8 cellular contexts compared by ENCODE assay signal in genomic region chr10:28432210-28432676, GRCh38.
DNase-seq lines count a peak whose midpoint lies in the region; ATAC-seq, FAIRE-seq and TF ChIP-seq lines count a peak whose summit lies in the region.

No MANE protein-coding gene starts in this region.

- H3K9me3 Mint-ChIP-seq in GM23338 = peaks cover 10% of the 10 kb centered on the region; the same call in 2 of the 3 replicates
- H3K9me3 Mint-ChIP-seq in stimulated activated memory B cell treated with anti-CD40 and anti-IgM and Interleukin-4, amounts not matched to agents 10 μg/mL and 1 μg/mL and 100 μg/mL, for 72 hours = no peaks in the 10 kb centered on the region

- no peaks in the 10 kb centered on the region for H3K36me3 Mint-ChIP-seq in GM23338 (ENCODE audit: low read depth)
- H3K36me3 Mint-ChIP-seq in stimulated activated memory B cell treated with anti-CD40 and anti-IgM and Interleukin-4, amounts not matched to agents 10 μg/mL and 1 μg/mL and 100 μg/mL, for 72 hours = no peaks in the 10 kb centered on the region

- H3K9ac ChIP-seq in keratinocyte (ENCODE audit: control insufficient read depth, extremely low read depth, insufficient read depth, low read length) = no peak overlapping the region

- H3K9me1 ChIP-seq in keratinocyte (ENCODE audit: control insufficient read depth, extremely low read depth, insufficient read depth, low read length) = no peaks in the 10 kb centered on the region

- no peaks in the 10 kb centered on the region for H4K20me1 ChIP-seq in GM23338 (replicated peaks; ENCODE audit: insufficient read depth)
- H4K20me1 ChIP-seq in keratinocyte (ENCODE audit: control insufficient read depth, extremely low read depth, insufficient read depth, low read length) = no peaks in the 10 kb centered on the region

- H3K4me1 ChIP-seq in GM23338 (ENCODE audit: insufficient read depth) (peaks cover 9% of the 10 kb centered on the region), keratinocyte (ENCODE audit: control insufficient read depth, extremely low read depth, insufficient read depth, low read length) (no peaks in the 10 kb centered on the region)

- peaks cover 17% of the 10 kb centered on the region for H3K4me1 Mint-ChIP-seq in GM23338
- H3K4me1 Mint-ChIP-seq in stimulated activated memory B cell treated with anti-CD40 and anti-IgM and Interleukin-4, amounts not matched to agents 10 μg/mL and 1 μg/mL and 100 μg/mL, for 72 hours = peaks cover 8% of the 10 kb centered on the region

- H3K4me3 Mint-ChIP-seq in GM23338 = no peak overlapping the region
- H3K4me3 Mint-ChIP-seq in stimulated activated memory B cell treated with anti-CD40 and anti-IgM and Interleukin-4, amounts not matched to agents 10 μg/mL and 1 μg/mL and 100 μg/mL, for 72 hours = peak overlapping the region; percentile 52

- DNase-seq in DMS79 (lab: John Stamatoyannopoulos, UW) = peak; percentile 7
- peak; percentile 90 for DNase-seq in GM23338 (ENCODE audit: low spot score)
- DNase-seq in NCI-H1105 treated with DMSO at 0.1 percent for 48 hours (lab: John Stamatoyannopoulos, UW) = peak; percentile 43
- DNase-seq in SKM-1 (lab: John Stamatoyannopoulos, UW; ENCODE audit: unreplicated experiment) = peak; percentile 23
- peak; percentile 83 for DNase-seq in cerebellum (ENCODE audit: low spot score)
- DNase-seq in keratinocyte (ENCODE audit: low read depth, low spot score) = peak; percentile 4

- FAIRE-seq in keratinocyte (lab: Jason Lieb, UNC) = peak; percentile 74

- H3K4me2 ChIP-seq in GM23338 (no peak overlapping the region), keratinocyte (ENCODE audit: control insufficient read depth, extremely low read depth, insufficient read depth, low read depth, low read length) (peak overlapping the region; percentile 64)

- no peaks in the 10 kb centered on the region for H3K79me2 ChIP-seq in GM23338 (replicated peaks; ENCODE audit: insufficient read depth)
- no peaks in the 10 kb centered on the region for H3K79me2 ChIP-seq in keratinocyte (ENCODE audit: control insufficient read depth, insufficient read depth, low read length)

- no peaks in the 10 kb centered on the region for H3K27me3 Mint-ChIP-seq in GM23338 (ENCODE audit: insufficient read depth, low read depth, poor library complexity)
- no peaks in the 10 kb centered on the region for H3K27me3 Mint-ChIP-seq in stimulated activated memory B cell treated with anti-CD40 and anti-IgM and Interleukin-4, amounts not matched to agents 10 μg/mL and 1 μg/mL and 100 μg/mL, for 72 hours

- H3K27me3 ChIP-seq in GM23338 (ENCODE audit: insufficient read depth) (no peaks in the 10 kb centered on the region), keratinocyte (ENCODE audit: control insufficient read depth, extremely low read depth, insufficient read depth, low read length) (no peaks in the 10 kb centered on the region)

- dilution Hi-C loops in keratinocyte (cut with MboI; ENCODE audit: extremely low pct_ligation_motif_present, low sequenced_read_pairs) = no loop called here

- H3K27ac ChIP-seq in GM23338 (ENCODE audit: low read depth) (no peak overlapping the region), keratinocyte (ENCODE audit: control insufficient read depth, insufficient read depth, low read length) (no peak overlapping the region)

- H3K36me3 ChIP-seq in GM23338 (ENCODE audit: insufficient read depth) (no peaks in the 10 kb centered on the region), keratinocyte (ENCODE audit: control insufficient read depth in 2 of 2, extremely low read depth in 1 of 2, insufficient read depth in 2 of 2, low read length in 2 of 2) (no peaks in the 10 kb centered on the region)

- H3K27ac Mint-ChIP-seq in GM23338 = no peak overlapping the region
- peak overlapping the region; percentile 31 for H3K27ac Mint-ChIP-seq in stimulated activated memory B cell treated with anti-CD40 and anti-IgM and Interleukin-4, amounts not matched to agents 10 μg/mL and 1 μg/mL and 100 μg/mL, for 72 hours

- H2AFZ ChIP-seq in GM23338 (no peak overlapping the region), keratinocyte (ENCODE audit: control insufficient read depth, low read length) (peak overlapping the region; percentile 69)

- ATAC-seq in GM23338 = peak; percentile 88
- no peak for ATAC-seq in stimulated activated memory B cell treated with anti-CD40 and anti-IgM and Interleukin-4, amounts not matched to agents 10 μg/mL and 1 μg/mL and 100 μg/mL, for 72 hours
- no peak for ATAC-seq in HG02840 (IDR thresholded peaks at IDR 0.05; ENCODE audit: low FRiP score, unreplicated experiment)

- TF ChIP-seq CTCF in GM23338 (conservative IDR thresholded peaks at IDR 0.05; ENCODE audit: low read depth in 2 of 2) (peak; percentile 73 to 82), keratinocyte (optimal IDR thresholded peaks at IDR 0.05 in 1 of 3, IDR thresholded peaks at IDR 0.05 in 1 of 3, conservative IDR thresholded peaks at IDR 0.05 in 1 of 3; ENCODE audit: extremely low read depth in 1 of 3, insufficient read depth in 2 of 3, low read length in 3 of 3) (peak; percentile 63 to 75 (median 70))

- H3F3A ChIP-seq in GM23338 (replicated peaks; ENCODE audit: low read depth) = no peaks in the 10 kb centered on the region

- H3K4me3 ChIP-seq in GM23338 = no peak overlapping the region
- H3K4me3 ChIP-seq in keratinocyte (ENCODE audit: control insufficient read depth in 2 of 3, extremely low read depth in 1 of 3, insufficient read depth in 2 of 3, low read depth in 1 of 3, low read length in 3 of 3) = no peak overlapping the region

- no peaks in the 10 kb centered on the region for H3K9me2 ChIP-seq in GM23338 (ENCODE audit: insufficient read depth)

- H3K9me3 ChIP-seq in keratinocyte (ENCODE audit: control insufficient read depth, low read depth, low read length) = no peaks in the 10 kb centered on the region

TF ChIP-seq in GM23338, 12 proteins besides CTCF, POLR2A, EP300 and RAD21 (continues in another document):
- TF ChIP-seq REST (IDR thresholded peaks at IDR 0.05; ENCODE audit: unreplicated experiment) (no peak), CREB1 (CRISPR knock-in tag; IDR thresholded peaks at IDR 0.05; ENCODE audit: low read depth) (no peak), ZNF331 (CRISPR knock-in tag; IDR thresholded peaks at IDR 0.05; ENCODE audit: low read depth) (no peak)

Comparison
In these comparisons a context has a peak if more than half of its experiments do, and no peak if none do; other contexts are left out.
1. DNase-seq: peak in every context shown above with its lines; median percentile 90 in GM23338; 83 in cerebellum; 43 in NCI-H1105 treated with DMSO at 0.1 percent for 48 hours; 23 in SKM-1; 7 in DMS79; 4 in keratinocyte.